ENCODE assay signal across 8 cellular contexts in the genomic region with DNA sequence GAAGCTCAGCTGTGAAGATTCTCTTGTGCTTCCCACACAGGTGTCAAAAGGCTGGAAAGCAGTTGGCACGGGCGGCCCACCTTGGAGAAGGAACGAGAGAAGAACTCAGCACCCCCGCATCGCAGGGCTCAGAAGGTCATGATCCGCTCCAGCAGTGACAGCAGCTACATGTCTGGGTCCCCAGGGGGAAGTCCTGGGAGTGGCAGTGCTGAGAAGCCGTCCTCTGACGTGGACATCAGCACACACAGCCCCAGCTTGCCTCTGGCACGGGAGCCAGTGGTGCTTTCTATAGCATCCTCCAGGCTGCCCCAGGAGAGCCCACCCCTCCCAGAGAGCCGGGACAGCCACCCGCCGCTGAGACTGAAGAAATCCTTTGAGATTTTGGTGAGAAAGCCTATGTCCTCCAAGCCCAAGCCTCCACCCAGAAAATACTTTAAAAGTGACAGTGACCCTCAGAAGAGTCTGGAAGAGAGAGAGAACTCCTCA. TPM values are rescaled to one million over a fixed set of nuclear protein-coding genes. Genes with fewer than 3 reads are reported as not detected.
DNase-seq lines count a peak whose midpoint lies in the region; ATAC-seq and TF ChIP-seq lines count a peak whose summit lies in the region.

No MANE protein-coding gene starts in this region.

- peak overlapping the region; percentile 96 to 100 (median 98) for H3K4me3 Mint-ChIP-seq in IgD-negative memory B cell

- peaks cover 5% of the 10 kb centered on the region for H3K36me3 Mint-ChIP-seq in IgD-negative memory B cell

- H4K20me1 ChIP-seq in DND-41 (ENCODE audit: insufficient read depth, low read length), result no peaks in the 10 kb centered on the region

- DNase-seq in DND-41 (no peak), NOMO-1 (lab: John Stamatoyannopoulos, UW; ENCODE audit: unreplicated experiment in 2 of 2) (no peak), GM19238 (ENCODE audit: insufficient read length, low spot score) (no peak), midbrain (lab: John Stamatoyannopoulos, UW) (no peak), ureter (ENCODE audit: low spot score) (no peak)

- H3K36me3 ChIP-seq in DND-41 (ENCODE audit: insufficient read depth, low read length) (no peaks in the 10 kb centered on the region; the same call in 1 of the 2 replicates), duodenal mucosa (ENCODE audit: control insufficient read depth in 1 of 2, insufficient read depth in 2 of 2, low read length in 2 of 2) (no peaks in the 10 kb centered on the region)

- H3K4me1 ChIP-seq in DND-41 (ENCODE audit: insufficient read depth, low read length) (peaks cover 67% of the 10 kb centered on the region), duodenal mucosa (ENCODE audit: control insufficient read depth in 1 of 2, insufficient read depth in 2 of 2, low read length in 2 of 2) (peaks cover 37 to 42% of the 10 kb centered on the region in 2 donors)

- peak overlapping the region; percentile 96 to 100 (median 99) for H3K27ac Mint-ChIP-seq in IgD-negative memory B cell

- H3K9ac ChIP-seq in DND-41 (ENCODE audit: low read depth, low read length) (peak overlapping the region; percentile 49), duodenal mucosa (ENCODE audit: low read depth in 1 of 2, low read length in 2 of 2) (peak overlapping the region in 1 of 2 donors; percentile 37)

- H3K27ac ChIP-seq in DND-41 (ENCODE audit: low read length), result peak overlapping the region; percentile 99
- no peak overlapping the region for H3K27ac ChIP-seq in duodenal mucosa (ENCODE audit: low read depth, low read length)

- peaks cover 0 to 4% (median 1%) of the 10 kb centered on the region in 3 donors for H3K9me3 Mint-ChIP-seq in IgD-negative memory B cell

- no peaks in the 10 kb centered on the region for H3K27me3 ChIP-seq in DND-41 (ENCODE audit: insufficient read depth, low read length, poor library complexity)
- no peaks in the 10 kb centered on the region for H3K27me3 ChIP-seq in duodenal mucosa (ENCODE audit: control insufficient read depth in 1 of 2, insufficient read depth in 2 of 2, low read length in 2 of 2)

- peak overlapping the region; percentile 76 for H3K4me2 ChIP-seq in DND-41 (ENCODE audit: insufficient read depth, low read length)

- no peaks in the 10 kb centered on the region for H3K27me3 Mint-ChIP-seq in IgD-negative memory B cell

- ATAC-seq in DND-41 (ENCODE audit: insufficient read depth, low read depth) (no peak), GM21360 (IDR thresholded peaks at IDR 0.05; ENCODE audit: unreplicated experiment) (peak; percentile 38)

- H3K4me3 ChIP-seq in DND-41 (ENCODE audit: low read depth in 1 of 2, low read length in 2 of 2) (no peak overlapping the region), duodenal mucosa (ENCODE audit: low read depth in 1 of 2, low read length in 2 of 2) (peak overlapping the region; percentile 20 to 28)

- no peak overlapping the region for H2AFZ ChIP-seq in DND-41 (ENCODE audit: low read depth, low read length)

- peaks cover 37 to 66% (median 57%) of the 10 kb centered on the region in 3 donors for H3K4me1 Mint-ChIP-seq in IgD-negative memory B cell

- no peak for TF ChIP-seq CTCF in DND-41 (IDR thresholded peaks at IDR 0.05; ENCODE audit: borderline replicate concordance, extremely low read depth, low read length, poor library complexity, severe bottlenecking)

- H3K9me3 ChIP-seq in DND-41 (ENCODE audit: insufficient read depth, low read length, severe bottlenecking), result no peaks in the 10 kb centered on the region
- H3K9me3 ChIP-seq in duodenal mucosa (ENCODE audit: control insufficient read depth in 1 of 2, low read length in 2 of 2), result no peaks in the 10 kb centered on the region

- H3K79me2 ChIP-seq in DND-41 (ENCODE audit: insufficient read depth, low read length), result peaks cover 33% of the 10 kb centered on the region

RNA-seq across cellular contexts. Expression of a gene that starts 31.4 kb away (rescaled TPM):
- 8.4 TPM for polyA plus RNA-seq in IgD-negative memory B cell
- total RNA-seq in ureter, result 17.5 TPM

Comparison
In these comparisons a context has a peak if more than half of its experiments do, and no peak if none do; other contexts are left out.
1. H3K4me3 ChIP-seq: peak in duodenal mucosa (2 of 2); none in DND-41 (0 of 2).